11 cellular contexts compared by ENCODE assay signal in genomic region chr17:933168-934083, GRCh38. TPM values are rescaled to one million over a fixed set of nuclear protein-coding genes. Genes with fewer than 3 reads are reported as not detected.
DNase-seq lines count a peak whose midpoint lies in the region; ATAC-seq and TF ChIP-seq lines count a peak whose summit lies in the region.
"Had no signal": no experiment of that assay in that cellular context is flagged by ENCODE, and none has a peak within 500 bp of the region (broad histone marks: within the 10 kb centered on the region; RNA-seq: fewer than 3 reads in every experiment).

No MANE protein-coding gene starts in this region.

- no peak overlapping the region for H3K27ac Mint-ChIP-seq in CD8-positive, alpha-beta memory T cell
- H3K27ac Mint-ChIP-seq: CD4-positive, alpha-beta T cell; stimulated activated naive CD8-positive, alpha-beta T cell treated with anti-CD3 and anti-CD28 coated beads, Interleukin-15, Interleukin-2, amounts not matched to agents 100 ng/mL and 50 ng/mL, for 24 hours had no signal

- no peaks in the 10 kb centered on the region for H3K27me3 ChIP-seq in lower lobe of right lung (ENCODE audit: low read depth)
- no peaks in the 10 kb centered on the region for H3K27me3 ChIP-seq in CD8-positive, alpha-beta memory T cell (ENCODE audit: insufficient read depth, low read length, poor library complexity, severe bottlenecking)

- TF ChIP-seq CTCF in choroid plexus epithelial cell (conservative IDR thresholded peaks at IDR 0.05; ENCODE audit: low read depth, low read length) (no peak), lower lobe of right lung (IDR thresholded peaks at IDR 0.05) (no peak)

- no peaks in the 10 kb centered on the region for H3K9me3 Mint-ChIP-seq in CD8-positive, alpha-beta memory T cell
- H3K9me3 Mint-ChIP-seq: CD4-positive, alpha-beta T cell; stimulated activated naive CD8-positive, alpha-beta T cell treated with anti-CD3 and anti-CD28 coated beads, Interleukin-15, Interleukin-2, amounts not matched to agents 100 ng/mL and 50 ng/mL, for 24 hours had no signal

- no peak for TF ChIP-seq RAD21 in Ishikawa (IDR thresholded peaks at IDR 0.05; ENCODE audit: low read depth)

- POLR2A ChIA-PET in CD8-positive, alpha-beta memory T cell (lab: Charles Lee): no interaction called here

- H3K4me1 ChIP-seq in lower lobe of right lung: peaks cover 41% of the 10 kb centered on the region
- H3K4me1 ChIP-seq in CD8-positive, alpha-beta memory T cell (ENCODE audit: insufficient read depth, low read length): no peaks in the 10 kb centered on the region

- CTCF ChIA-PET in CD8-positive, alpha-beta memory T cell (lab: Charles Lee): no interaction called here

- H3K27ac ChIP-seq in lower lobe of right lung: peak overlapping the region; percentile 83
- H3K27ac ChIP-seq in CD8-positive, alpha-beta memory T cell (ENCODE audit: low read depth, low read length): no peak overlapping the region
- H3K27ac ChIP-seq: VCaP had no signal

- peaks cover 0 to 28% of the 10 kb centered on the region in 2 donors for H3K27me3 Mint-ChIP-seq in CD8-positive, alpha-beta memory T cell
- H3K27me3 Mint-ChIP-seq: CD4-positive, alpha-beta T cell had no signal

- no peaks in the 10 kb centered on the region for H3K9me3 ChIP-seq in lower lobe of right lung
- H3K9me3 ChIP-seq in CD8-positive, alpha-beta memory T cell (ENCODE audit: low read length): no peaks in the 10 kb centered on the region

- intact Hi-C loops in lower lobe of right lung (cut with DNase I): no loop called here

- peak; percentile 95 for DNase-seq in A172 (ENCODE audit: low spot score)
- peak; percentile 93 for DNase-seq in choroid plexus epithelial cell (ENCODE audit: low read depth)
- peak; percentile 63 for DNase-seq in lower lobe of right lung
- DNase-seq in CD8-positive, alpha-beta memory T cell: no peak
- no peak for DNase-seq in DMS 273 (lab: John Stamatoyannopoulos, UW; ENCODE audit: unreplicated experiment)
- DNase-seq in nucleus accumbens (lab: John Stamatoyannopoulos, UW): no peak
- no peak for DNase-seq in NAMALWA (ENCODE audit: low spot score)
- DNase-seq: CD4-positive, alpha-beta T cell had no signal

- no peaks in the 10 kb centered on the region for H3K36me3 ChIP-seq in lower lobe of right lung
- no peaks in the 10 kb centered on the region for H3K36me3 ChIP-seq in CD8-positive, alpha-beta memory T cell (ENCODE audit: insufficient read depth, low read length)

- H3K4me1 Mint-ChIP-seq in CD8-positive, alpha-beta memory T cell: no peaks in the 10 kb centered on the region

- no peaks in the 10 kb centered on the region for H3K36me3 Mint-ChIP-seq in CD8-positive, alpha-beta memory T cell

- ATAC-seq in lower lobe of right lung: peak; percentile 91 to 93

- H3K4me3 Mint-ChIP-seq in CD8-positive, alpha-beta memory T cell: no peak overlapping the region
- H3K4me3 Mint-ChIP-seq: CD4-positive, alpha-beta T cell; stimulated activated naive CD8-positive, alpha-beta T cell treated with anti-CD3 and anti-CD28 coated beads, Interleukin-15, Interleukin-2, amounts not matched to agents 100 ng/mL and 50 ng/mL, for 24 hours had no signal

- H3K4me3 ChIP-seq in choroid plexus epithelial cell (ENCODE audit: low read depth, low read length): no peak overlapping the region
- no peak overlapping the region for H3K4me3 ChIP-seq in lower lobe of right lung
- H3K4me3 ChIP-seq in CD8-positive, alpha-beta memory T cell (ENCODE audit: low read length): no peak overlapping the region

- TF ChIP-seq EP300 in Ishikawa (IDR thresholded peaks at IDR 0.05; ENCODE audit: borderline replicate concordance): peak; percentile 92

TF ChIP-seq in Ishikawa, 13 proteins besides CTCF, POLR2A, EP300 and RAD21:
- TF ChIP-seq EGR1 (IDR thresholded peaks at IDR 0.05) (no peak), CREB1 (IDR thresholded peaks at IDR 0.05; ENCODE audit: low read depth) (no peak), USF1 (IDR thresholded peaks at IDR 0.05) (no peak), YY1 (IDR thresholded peaks at IDR 0.05; ENCODE audit: low read depth) (no peak), CEBPB (IDR thresholded peaks at IDR 0.05) (peak; percentile 55; the same call in 1 of the 2 replicates), TCF12 (IDR thresholded peaks at IDR 0.05; ENCODE audit: low read depth) (peak; percentile 84), TEAD4 (IDR thresholded peaks at IDR 0.05) (peak; percentile 96), NFIC (IDR thresholded peaks at IDR 0.05) (peak; percentile 82), FOXM1 (IDR thresholded peaks at IDR 0.05; ENCODE audit: borderline replicate concordance, low read depth) (peak; percentile 59), ZBTB7A (IDR thresholded peaks at IDR 0.05; ENCODE audit: low read depth) (no peak), REST (IDR thresholded peaks at IDR 0.05; ENCODE audit: low read depth) (no peak), TAF1 (IDR thresholded peaks at IDR 0.05; ENCODE audit: low read depth) (no peak)
- TF ChIP-seq, protein P1, sequence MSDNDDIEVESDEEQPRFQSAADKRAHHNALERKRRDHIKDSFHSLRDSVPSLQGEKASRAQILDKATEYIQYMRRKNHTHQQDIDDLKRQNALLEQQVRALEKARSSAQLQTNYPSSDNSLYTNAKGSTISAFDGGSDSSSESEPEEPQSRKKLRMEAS (IDR thresholded peaks at IDR 0.05): peak; percentile 24; the same call in 1 of the 2 replicates

RNA-seq across cellular contexts. Expression of gene NXN, which starts 46.1 kb away (rescaled TPM):
- 4.6 and 7.2 TPM in 2 replicates for total RNA-seq in A172 (2014; rRNA removed; shearing (Covaris generic))
- total RNA-seq in lower lobe of right lung: 42.6 TPM
- total RNA-seq in CD8-positive, alpha-beta memory T cell: under 1 TPM; 0.31 to 0.42 TPM
- 0.08 TPM for polyA plus RNA-seq in CD8-positive, alpha-beta memory T cell

Comparison
In these comparisons a context has a peak if more than half of its experiments do, and no peak if none do; other contexts are left out.
1. DNase-seq: peak in A172 (single experiment), choroid plexus epithelial cell (single experiment) and lower lobe of right lung (single experiment); none in CD8-positive, alpha-beta memory T cell (0 of 5), DMS 273 (single experiment), nucleus accumbens (0 of 56) and NAMALWA (single experiment).